Comparison of ENCODE assay signal across 29 cellular contexts in the genomic region with DNA sequence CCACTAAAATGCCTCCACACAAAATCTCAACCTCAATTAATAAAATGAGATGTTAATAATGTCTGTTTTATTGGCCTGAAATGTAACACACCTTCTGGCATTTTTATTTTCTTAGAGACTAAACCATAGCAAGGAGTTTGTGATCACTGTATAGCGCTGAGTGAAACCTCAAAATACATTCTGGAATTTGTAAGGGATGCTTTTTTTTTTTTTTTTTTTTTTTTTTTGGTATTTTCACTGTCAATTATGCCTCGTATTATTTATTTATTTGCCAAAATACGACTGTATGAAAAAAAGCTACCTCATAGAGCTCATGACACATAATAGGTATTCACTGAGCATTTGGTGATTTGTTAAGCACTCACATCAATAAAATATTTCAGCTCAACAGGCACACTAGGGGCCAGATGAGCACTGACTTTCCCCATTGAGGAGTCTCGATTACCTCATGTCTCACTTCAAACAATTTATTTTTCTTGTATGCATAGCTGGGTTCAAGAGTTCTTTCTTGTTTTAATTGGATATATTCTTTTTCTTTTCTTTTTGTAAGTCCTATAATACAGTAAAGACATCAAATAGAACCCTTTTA. TPM values are rescaled to one million over a fixed set of nuclear protein-coding genes. Genes with fewer than 3 reads are reported as not detected.
DNase-seq lines count a peak whose midpoint lies in the region; ATAC-seq and TF ChIP-seq lines count a peak whose summit lies in the region.
"Had no signal": no experiment of that assay in that cellular context is flagged by ENCODE, and none has a peak within 500 bp of the region (broad histone marks: within the 10 kb centered on the region; RNA-seq: fewer than 3 reads in every experiment).

No MANE protein-coding gene starts in this region.

- CTCF ChIA-PET in HEK293 (lab: Yijun Ruan, JAX), result interaction anchor here (1.6 kb wide), 1 partner anchor 35 kb away, joined by 3 read pairs; no protein-coding TSS in a partner anchor

- H3K27ac ChIP-seq in HEK293 (ENCODE audit: extremely low read depth, low read depth, low read length), result no peak overlapping the region
- peak overlapping the region; percentile 68 to 70 for H3K27ac ChIP-seq in ascending aorta
- H3K27ac ChIP-seq in thoracic aorta, result peak overlapping the region; percentile 77 to 94
- H3K27ac ChIP-seq: body of pancreas had no signal

- H3K9me3 ChIP-seq in HEK293 (ENCODE audit: control insufficient read depth, insufficient read depth, low read depth, low read length) (no peaks in the 10 kb centered on the region), ascending aorta (no peaks in the 10 kb centered on the region), thoracic aorta (no peaks in the 10 kb centered on the region)
- H3K9me3 ChIP-seq: BLaER1 treated with 17β-estradiol and CSF1 and Interleukin-3, amounts not matched to agents 10 nM and 100 nM; body of pancreas; Caco-2; HAP-1; right atrium auricular region; stomach; transverse colon had no signal

- H3K27me3 ChIP-seq in ascending aorta, result no peaks in the 10 kb centered on the region
- no peaks in the 10 kb centered on the region for H3K27me3 ChIP-seq in thoracic aorta (replicated peaks; ENCODE audit: insufficient read depth)
- H3K27me3 ChIP-seq: BLaER1 treated with 17β-estradiol and CSF1 and Interleukin-3, amounts not matched to agents 10 nM and 100 nM; body of pancreas; right atrium auricular region; stomach; transverse colon had no signal

- no peak for ATAC-seq in thoracic aorta (ENCODE audit: insufficient number of reproducible peaks, low FRiP score, low read depth)
- no peak for ATAC-seq in left lobe of liver
- no peak for ATAC-seq in stimulated activated naive B cell treated with anti-CD40 and anti-IgM and Interleukin-4, amounts not matched to agents 10 μg/mL and 1 μg/mL and 100 μg/mL, for 72 hours (replicated peaks)
- no peak for ATAC-seq in HG02884 (IDR thresholded peaks at IDR 0.05; ENCODE audit: unreplicated experiment)
- ATAC-seq: activated T-cell treated with anti-CD3 and anti-CD28 coated beads, Interleukin-2, amount 50 U/mL, for 72 hours; body of pancreas; T-helper 17 cell had no signal

- no peak overlapping the region for H3K4me3 Mint-ChIP-seq in stimulated activated naive B cell treated with anti-CD40 and anti-IgM and Interleukin-4, amounts not matched to agents 10 μg/mL and 1 μg/mL and 100 μg/mL, for 72 hours
- H3K4me3 Mint-ChIP-seq: activated CD4-positive, alpha-beta memory T cell treated with anti-CD3 and anti-CD28 coated beads for 36 hours; activated T-cell treated with anti-CD3 and anti-CD28 coated beads, Interleukin-2, amount 50 U/mL, for 72 hours; IgD-negative memory B cell; naive B cell; T-helper 17 cell had no signal

- intact Hi-C loops in ascending aorta (cut with DNase I), result loop anchor here (2.0 to 5.0 kb wide), 2 partner anchors 36 to 160 kb away; a partner anchor contains a TSS

- H3K27ac Mint-ChIP-seq in stimulated activated naive B cell treated with anti-CD40 and anti-IgM and Interleukin-4, amounts not matched to agents 10 μg/mL and 1 μg/mL and 100 μg/mL, for 72 hours, result no peak overlapping the region
- H3K27ac Mint-ChIP-seq: activated CD4-positive, alpha-beta memory T cell treated with anti-CD3 and anti-CD28 coated beads for 36 hours; activated T-cell treated with anti-CD3 and anti-CD28 coated beads, Interleukin-2, amount 50 U/mL, for 72 hours; IgD-negative memory B cell; naive B cell; T-helper 17 cell had no signal

- no peak overlapping the region for H3K4me3 ChIP-seq in HEK293 (ENCODE audit: low read depth, low read length)
- no peak overlapping the region for H3K4me3 ChIP-seq in ascending aorta
- H3K4me3 ChIP-seq in thoracic aorta, result no peak overlapping the region
- H3K4me3 ChIP-seq: BLaER1 treated with 17β-estradiol and CSF1 and Interleukin-3, amounts not matched to agents 10 nM and 100 nM; body of pancreas; HAP-1; right atrium auricular region; stomach; transverse colon had no signal

- POLR2A ChIA-PET in HEK293 (lab: Yijun Ruan, JAX), result no interaction called here

- no peaks in the 10 kb centered on the region for H3K27me3 Mint-ChIP-seq in stimulated activated naive B cell treated with anti-CD40 and anti-IgM and Interleukin-4, amounts not matched to agents 10 μg/mL and 1 μg/mL and 100 μg/mL, for 72 hours
- H3K27me3 Mint-ChIP-seq: activated CD4-positive, alpha-beta memory T cell treated with anti-CD3 and anti-CD28 coated beads for 36 hours; IgD-negative memory B cell; naive B cell; T-helper 17 cell had no signal

- H3K36me3 ChIP-seq in HEK293 (ENCODE audit: control insufficient read depth in 2 of 2, insufficient read depth in 1 of 2, low read length in 2 of 2) (no peaks in the 10 kb centered on the region), ascending aorta (no peaks in the 10 kb centered on the region), thoracic aorta (no peaks in the 10 kb centered on the region)
- H3K36me3 ChIP-seq: BLaER1 treated with 17β-estradiol and CSF1 and Interleukin-3, amounts not matched to agents 10 nM and 100 nM; HAP-1; right atrium auricular region; stomach; transverse colon had no signal

- peaks cover 3 to 4% of the 10 kb centered on the region in 2 donors for H3K4me1 Mint-ChIP-seq in stimulated activated naive B cell treated with anti-CD40 and anti-IgM and Interleukin-4, amounts not matched to agents 10 μg/mL and 1 μg/mL and 100 μg/mL, for 72 hours
- H3K4me1 Mint-ChIP-seq: IgD-negative memory B cell, naive B cell, T-helper 17 cell had no signal

- no peaks in the 10 kb centered on the region for H3K36me3 Mint-ChIP-seq in stimulated activated naive B cell treated with anti-CD40 and anti-IgM and Interleukin-4, amounts not matched to agents 10 μg/mL and 1 μg/mL and 100 μg/mL, for 72 hours
- H3K36me3 Mint-ChIP-seq: activated CD4-positive, alpha-beta memory T cell treated with anti-CD3 and anti-CD28 coated beads for 36 hours; IgD-negative memory B cell; naive B cell had no signal

- H3K9me3 Mint-ChIP-seq in stimulated activated naive B cell treated with anti-CD40 and anti-IgM and Interleukin-4, amounts not matched to agents 10 μg/mL and 1 μg/mL and 100 μg/mL, for 72 hours, result no peaks in the 10 kb centered on the region

- peaks cover 35% of the 10 kb centered on the region for H3K4me1 ChIP-seq in HEK293 (ENCODE audit: control insufficient read depth, insufficient read depth, low read length)
- H3K4me1 ChIP-seq in ascending aorta, result peaks cover 3 to 12% of the 10 kb centered on the region in 2 donors
- peaks cover 25 to 36% of the 10 kb centered on the region in 2 donors for H3K4me1 ChIP-seq in thoracic aorta (ENCODE audit: control insufficient read depth in 1 of 2, low read depth in 2 of 2)
- H3K4me1 ChIP-seq: body of pancreas had no signal

- TF ChIP-seq CTCF in HEK293 (tag by site-specific recombination; IDR thresholded peaks at IDR 0.05) (no peak), ascending aorta (IDR thresholded peaks at IDR 0.05) (no peak), thoracic aorta (IDR thresholded peaks at IDR 0.05) (no peak)

- DNase-seq in ascending aorta (ENCODE audit: low spot score in 2 of 2), result no peak
- DNase-seq in iris pigment epithelial cell (ENCODE audit: low read depth), result peak; percentile 61
- no peak for DNase-seq in thoracic aorta (ENCODE audit: low spot score)
- DNase-seq in left lobe of liver (ENCODE audit: low spot score), result no peak
- DNase-seq in stimulated activated naive B cell treated with anti-CD40 and anti-IgM and Interleukin-4, amounts not matched to agents 10 μg/mL and 1 μg/mL and 100 μg/mL, for 72 hours, result no peak
- DNase-seq in activated CD4-positive, CD25-positive, alpha-beta regulatory T cell treated with anti-CD3 and anti-CD28 coated beads, Interleukin-2, amount 50 U/mL, for 72 hours, result no peak
- DNase-seq: activated CD4-positive, alpha-beta memory T cell treated with anti-CD3 and anti-CD28 coated beads for 36 hours; activated naive CD4-positive, alpha-beta T cell; activated T-cell treated with anti-CD3 and anti-CD28 coated beads, Interleukin-2, amount 50 U/mL, for 72 hours; body of pancreas; Caco-2; cerebellar nuclear complex; hypothalamus; left cardiac atrium; naive B cell; NCI-H146; NCI-H345; NCI-H774; posterior cingulate gyrus; stimulated activated CD8-positive, alpha-beta memory T cell treated with anti-CD3 and anti-CD28 coated beads, Interleukin-4, amount 100 ng/mL, for 48 hours; stomach; T-helper 17 cell; transverse colon had no signal

TF ChIP-seq in HEK293, 187 proteins besides CTCF, POLR2A, EP300 and RAD21 (continues in another document):
- TF ChIP-seq GLI4 (tag by site-specific recombination; IDR thresholded peaks at IDR 0.05), result no peak
- no peak for TF ChIP-seq ZNF404 (tag by site-specific recombination; IDR thresholded peaks at IDR 0.05)
- TF ChIP-seq ZBTB7A (tag by site-specific recombination; IDR thresholded peaks at IDR 0.05; ENCODE audit: low read depth), result no peak
- no peak for TF ChIP-seq ZFHX2 (tag by site-specific recombination; conservative IDR thresholded peaks at IDR 0.05)
- no peak for TF ChIP-seq ZNF433 (tag by site-specific recombination; IDR thresholded peaks at IDR 0.05; ENCODE audit: low read depth)
- TF ChIP-seq ZNF776 (tag by site-specific recombination; IDR thresholded peaks at IDR 0.05; ENCODE audit: borderline replicate concordance), result no peak
- no peak for TF ChIP-seq ZNF114 (tag by site-specific recombination; IDR thresholded peaks at IDR 0.05)
- TF ChIP-seq, protein P1, sequence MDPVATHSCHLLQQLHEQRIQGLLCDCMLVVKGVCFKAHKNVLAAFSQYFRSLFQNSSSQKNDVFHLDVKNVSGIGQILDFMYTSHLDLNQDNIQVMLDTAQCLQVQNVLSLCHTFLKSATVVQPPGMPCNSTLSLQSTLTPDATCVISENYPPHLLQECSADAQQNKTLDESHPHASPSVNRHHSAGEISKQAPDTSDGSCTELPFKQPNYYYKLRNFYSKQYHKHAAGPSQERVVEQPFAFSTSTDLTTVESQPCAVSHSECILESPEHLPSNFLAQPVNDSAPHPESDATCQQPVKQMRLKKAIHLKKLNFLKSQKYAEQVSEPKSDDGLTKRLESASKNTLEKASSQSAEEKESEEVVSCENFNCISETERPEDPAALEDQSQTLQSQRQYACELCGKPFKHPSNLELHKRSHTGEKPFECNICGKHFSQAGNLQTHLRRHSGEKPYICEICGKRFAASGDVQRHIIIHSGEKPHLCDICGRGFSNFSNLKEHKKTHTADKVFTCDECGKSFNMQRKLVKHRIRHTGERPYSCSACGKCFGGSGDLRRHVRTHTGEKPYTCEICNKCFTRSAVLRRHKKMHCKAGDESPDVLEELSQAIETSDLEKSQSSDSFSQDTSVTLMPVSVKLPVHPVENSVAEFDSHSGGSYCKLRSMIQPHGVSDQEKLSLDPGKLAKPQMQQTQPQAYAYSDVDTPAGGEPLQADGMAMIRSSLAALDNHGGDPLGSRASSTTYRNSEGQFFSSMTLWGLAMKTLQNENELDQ (tag by site-specific recombination; IDR thresholded peaks at IDR 0.05; ENCODE audit: low read depth), result no peak

RNA-seq across cellular contexts. Expression of a gene that starts 36.5 kb away (rescaled TPM):
- 16.6 TPM for total RNA-seq in ascending aorta
- 100 to 1,000 TPM in 1 of 2 donors, 10 to 100 TPM in 1; 89.2 to 184 TPM for total RNA-seq in thoracic aorta
- total RNA-seq in left lobe of liver, result 0.86 TPM
- total RNA-seq: activated CD4-positive, alpha-beta memory T cell treated with anti-CD3 and anti-CD28 coated beads for 36 hours; activated T-cell treated with anti-CD3 and anti-CD28 coated beads, Interleukin-2, amount 50 U/mL, for 72 hours had no signal
